ENCODE assay signal across 12 cellular contexts in genomic region chr3:150376001-150376848, GRCh38. TPM values are rescaled to one million over a fixed set of nuclear protein-coding genes. Genes with fewer than 3 reads are reported as not detected.
A peak's percentile ranks its signal among the peaks of the same experiment; 100 is the strongest.
DNase-seq lines count a peak whose midpoint lies in the region; ATAC-seq and TF ChIP-seq lines count a peak whose summit lies in the region.
"Had no signal": no experiment of that assay in that cellular context is flagged by ENCODE, and none has a peak within 500 bp of the region (broad histone marks: within the 10 kb centered on the region; RNA-seq: fewer than 3 reads in every experiment).

No MANE protein-coding gene starts in this region.

- no peak for TF ChIP-seq EP300 in SK-N-SH (IDR thresholded peaks at IDR 0.05; ENCODE audit: borderline replicate concordance in 1 of 2, low read depth in 1 of 2, low read length in 1 of 2)

- DNase-seq in SK-N-SH (no peak), NCI-H69 (lab: John Stamatoyannopoulos, UW) (peak; percentile 35), fibroblast of peridontal ligament (ENCODE audit: extremely low read depth) (peak; percentile 92), thyroid gland (peak; percentile 46 to 51), HuH-7 (ENCODE audit: low spot score) (no peak)
- DNase-seq in activated CD8-positive, alpha-beta memory T cell treated with anti-CD3 and anti-CD28 coated beads for 24 hours, result no peak
- DNase-seq: activated B cell treated with CpG ODN at 0.5 μM for 24 hours; activated effector memory CD4-positive, alpha-beta T cell treated with anti-CD3 and anti-CD28 coated beads, Interleukin-2, amount 50 U/mL, for 16 hours; CD4-positive, CD25-positive, alpha-beta regulatory T cell; effector CD4-positive, alpha-beta T cell had no signal

- intact Hi-C loops in thyroid gland (cut with DNase I), result no loop called here

- no peaks in the 10 kb centered on the region for H3K27me3 ChIP-seq in SK-N-SH (ENCODE audit: insufficient read depth)
- H3K27me3 ChIP-seq in thyroid gland, result no peaks in the 10 kb centered on the region

- peaks cover 23% of the 10 kb centered on the region for H3F3A ChIP-seq in SK-N-SH (replicated peaks; ENCODE audit: insufficient read depth)

- H3K4me1 ChIP-seq in SK-N-SH (ENCODE audit: control insufficient read depth in 1 of 2, insufficient read depth in 2 of 2, low read depth in 1 of 2, low read length in 1 of 2) (peaks cover 0 to 6% of the 10 kb centered on the region in 2 experiments; a peak in 2 of 4 replicates), thyroid gland (peaks cover 10 to 14% of the 10 kb centered on the region in 2 donors)

- H3K9me2 ChIP-seq in SK-N-SH, result no peaks in the 10 kb centered on the region

- TF ChIP-seq RAD21 in SK-N-SH (IDR thresholded peaks at IDR 0.05; ENCODE audit: low read length), result no peak

- CTCF ChIA-PET in SK-N-SH (lab: Yijun Ruan, JAX), result no interaction called here

- no peaks in the 10 kb centered on the region for H3K9me3 ChIP-seq in SK-N-SH
- no peaks in the 10 kb centered on the region for H3K9me3 ChIP-seq in thyroid gland

- no peaks in the 10 kb centered on the region for H4K20me1 ChIP-seq in SK-N-SH (ENCODE audit: insufficient read depth)

- TF ChIP-seq POLR2A in thyroid gland (IDR thresholded peaks at IDR 0.05), result no peak

- H3K4me2 ChIP-seq in SK-N-SH, result no peak overlapping the region

- H3K4me3 ChIP-seq in SK-N-SH (ENCODE audit: low read depth in 2 of 2, low read length in 1 of 2) (no peak overlapping the region), thyroid gland (replicated peaks in 1 of 3) (no peak overlapping the region)

- peaks cover 8% of the 10 kb centered on the region; the same call in 1 of the 2 replicates for H3K79me2 ChIP-seq in SK-N-SH (ENCODE audit: insufficient read depth)

- POLR2A ChIA-PET in SK-N-SH (lab: Yijun Ruan, JAX), result no interaction called here

- H3K27ac ChIP-seq in SK-N-SH (ENCODE audit: low read depth in 2 of 2, low read length in 1 of 2) (no peak overlapping the region), thyroid gland (no peak overlapping the region)

- TF ChIP-seq CTCF in SK-N-SH (IDR thresholded peaks at IDR 0.05) (no peak), thyroid gland (IDR thresholded peaks at IDR 0.05) (no peak)

- H3K36me3 ChIP-seq in SK-N-SH (replicated peaks in 1 of 2; ENCODE audit: control insufficient read depth in 1 of 2, insufficient read depth in 2 of 2, low read length in 1 of 2), result no peaks in the 10 kb centered on the region
- no peaks in the 10 kb centered on the region for H3K36me3 ChIP-seq in thyroid gland

- no peak overlapping the region for H3K9ac ChIP-seq in SK-N-SH

- ATAC-seq in SK-N-SH treated with all-trans-retinoic acid at 6 μM for 48 hours (no peak), HG03439 (IDR thresholded peaks at IDR 0.05; ENCODE audit: unreplicated experiment) (no peak)

- 83% methylated on average over 3 of the region's 3 CpGs for WGBS in SK-N-SH (ENCODE audit: low lambda C conversion rate)
- WGBS in thyroid gland, 2 donors, result 51 to 63% methylated on average over 3 of the region's 3 CpGs

- H2AFZ ChIP-seq in SK-N-SH (ENCODE audit: low read depth), result no peak overlapping the region

TF ChIP-seq in SK-N-SH, 30 proteins besides CTCF, POLR2A, EP300 and RAD21:
- TF ChIP-seq USF2 (IDR thresholded peaks at IDR 0.05; ENCODE audit: borderline replicate concordance, low read depth, low read length) (no peak), NFIC (IDR thresholded peaks at IDR 0.05; ENCODE audit: borderline replicate concordance) (0 out of 2 replicates have a peak, but pooled peaks have one; percentile 37)

TF ChIP-seq in SK-N-SH treated with all-trans-retinoic acid at 6 μM for 48 hours, 23 proteins besides CTCF, POLR2A, EP300 and RAD21:
- TF ChIP-seq TOX (CRISPR knock-in tag; IDR thresholded peaks at IDR 0.05; ENCODE audit: borderline replicate concordance) (no peak), CSDC2 (CRISPR knock-in tag; IDR thresholded peaks at IDR 0.05) (no peak), ZC3H10 (CRISPR knock-in tag; IDR thresholded peaks at IDR 0.05) (no peak), CREB5 (CRISPR knock-in tag; IDR thresholded peaks at IDR 0.05; ENCODE audit: low read depth) (no peak), SNAI2 (CRISPR knock-in tag; IDR thresholded peaks at IDR 0.05) (no peak), ZFP3 (CRISPR knock-in tag; IDR thresholded peaks at IDR 0.05) (no peak), CSRNP3 (CRISPR knock-in tag; IDR thresholded peaks at IDR 0.05) (no peak), POU6F1 (CRISPR knock-in tag; IDR thresholded peaks at IDR 0.05; ENCODE audit: borderline replicate concordance, low read depth) (no peak), ESRRG (CRISPR knock-in tag; IDR thresholded peaks at IDR 0.05) (no peak)

RNA-seq across cellular contexts. Expression of gene TSC22D2, which starts 31.9 kb away (rescaled TPM):
- 4.4 and 4.8 TPM in 2 replicates for polyA plus RNA-seq in SK-N-SH (2012; rRNA removed)
- 7.3 and 7.9 TPM in 2 replicates for polyA plus RNA-seq in SK-N-SH (2012; cell fraction: cytosol; rRNA removed)
- polyA plus RNA-seq in SK-N-SH (2012; cell fraction: nucleus; rRNA removed), result 4.3 and 13.1 TPM in 2 replicates
- 10 to 100 TPM; 14.4 to 35.1 (median 21.2) TPM for total RNA-seq in thyroid gland

Comparison
In these comparisons a context has a peak if more than half of its experiments do, and no peak if none do; other contexts are left out.
1. DNase-seq: peak in NCI-H69 (single experiment), fibroblast of peridontal ligament (single experiment) and thyroid gland (2 of 2); none in SK-N-SH (single experiment), activated CD8-positive, alpha-beta memory T cell treated with anti-CD3 and anti-CD28 coated beads for 24 hours (single experiment) and HuH-7 (single experiment).